ENCODE assay signal across 1 cellular context in the genomic region with DNA sequence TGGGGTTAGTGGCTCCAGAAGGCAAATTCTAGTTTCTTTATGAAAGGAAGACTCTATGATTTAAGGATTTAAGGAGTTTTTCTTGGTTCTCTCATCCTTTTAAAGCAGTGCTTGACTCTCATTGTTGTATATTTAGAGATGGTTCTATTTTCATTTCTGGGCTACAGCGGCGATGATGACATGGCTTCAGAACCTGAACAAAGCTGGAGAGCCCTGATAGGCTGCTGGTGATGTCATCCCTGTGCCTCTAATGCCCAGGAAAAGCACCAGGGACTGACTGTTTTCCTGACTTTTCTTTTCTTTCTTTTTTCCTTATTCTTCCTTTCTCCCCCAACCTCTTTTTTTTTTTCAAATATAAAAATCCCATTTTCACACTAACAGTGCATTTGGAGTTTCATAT.
TF ChIP-seq lines count a peak whose summit lies in the region.

No MANE protein-coding gene starts in this region.

TF ChIP-seq in IMR-90, 13 proteins besides CTCF, POLR2A, EP300 and RAD21 (continued from another document):
- TF ChIP-seq NFE2L2 (IDR thresholded peaks at IDR 0.05; ENCODE audit: low read depth, low read length) (no peak), BHLHE40 (IDR thresholded peaks at IDR 0.05; ENCODE audit: low read depth, low read length) (no peak), RCOR1 (IDR thresholded peaks at IDR 0.05; ENCODE audit: insufficient replicate concordance, low read length) (no peak), SMC3 (IDR thresholded peaks at IDR 0.05; ENCODE audit: low read depth, low read length) (no peak), CEBPB (IDR thresholded peaks at IDR 0.05; ENCODE audit: low read depth, low read length) (no peak), CHD1 (IDR thresholded peaks at IDR 0.05; ENCODE audit: low read depth, low read length) (no peak), FOS (IDR thresholded peaks at IDR 0.05; ENCODE audit: low read depth, low read length) (no peak)
- TF ChIP-seq, protein P1, sequence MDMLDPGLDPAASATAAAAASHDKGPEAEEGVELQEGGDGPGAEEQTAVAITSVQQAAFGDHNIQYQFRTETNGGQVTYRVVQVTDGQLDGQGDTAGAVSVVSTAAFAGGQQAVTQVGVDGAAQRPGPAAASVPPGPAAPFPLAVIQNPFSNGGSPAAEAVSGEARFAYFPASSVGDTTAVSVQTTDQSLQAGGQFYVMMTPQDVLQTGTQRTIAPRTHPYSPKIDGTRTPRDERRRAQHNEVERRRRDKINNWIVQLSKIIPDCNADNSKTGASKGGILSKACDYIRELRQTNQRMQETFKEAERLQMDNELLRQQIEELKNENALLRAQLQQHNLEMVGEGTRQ (IDR thresholded peaks at IDR 0.05; ENCODE audit: low read depth, low read length), result no peak
